ENCODE assay signal across 8 cellular contexts in the genomic region with DNA sequence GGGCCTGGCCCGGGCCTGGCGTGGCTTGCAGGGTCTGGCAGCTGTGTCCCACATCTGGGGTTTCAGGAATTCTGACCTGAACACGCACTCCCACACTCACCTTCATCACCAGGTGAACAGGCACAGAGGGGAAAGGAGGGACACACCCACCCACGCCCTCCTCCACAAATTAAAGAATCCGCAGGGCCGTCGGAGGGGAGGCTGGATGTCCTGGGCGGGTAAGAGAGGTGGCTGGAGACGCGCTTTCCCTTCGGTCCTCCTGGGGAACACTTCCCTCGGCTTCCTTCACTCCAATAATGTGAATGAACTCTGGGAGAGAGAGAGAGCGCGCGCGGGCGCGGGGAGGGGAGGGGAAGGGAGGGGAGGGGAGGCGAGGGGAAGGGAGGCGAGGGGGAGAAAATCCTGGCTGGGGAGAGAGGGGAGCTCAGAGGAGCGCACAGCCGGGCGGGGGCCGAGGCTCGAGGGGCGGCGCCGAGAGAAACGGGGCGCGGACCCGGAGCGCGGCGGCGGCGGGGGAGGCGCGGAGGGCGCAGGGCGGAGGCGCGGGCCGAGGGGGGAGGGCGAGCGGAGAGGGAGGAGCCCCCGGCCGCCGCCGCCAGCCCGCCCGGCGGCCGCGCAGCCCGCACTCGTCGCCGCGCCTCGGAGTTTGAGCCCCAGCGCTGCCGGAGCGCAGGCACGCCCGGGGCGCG. TPM values are rescaled to one million over a fixed set of nuclear protein-coding genes. Genes with fewer than 3 reads are reported as not detected.
DNase-seq lines count a peak whose midpoint lies in the region; ATAC-seq lines count a peak whose summit lies in the region.

CACNG4 (plus strand) TSS at position 625 of the 689 bp plus-strand sequence. CDS start 205 bp downstream, outside the sequence.

- H3K4me3 Mint-ChIP-seq in activated CD4-positive, alpha-beta T cell treated with anti-CD3 and anti-CD28 coated beads, Interleukin-2, amount 10 ng/mL, durations not matched to agents 7 days and 5 days = peak within 1 kb of the TSS; percentile 50
- peak within 1 kb of the TSS; percentile 67 for H3K4me3 Mint-ChIP-seq in activated T-helper 1 cell treated with anti-CD3 and anti-CD28 coated beads, Interleukin-12 subunit alpha, Interleukin-12 subunit beta, Interleukin-2, Interleukin-4 antibody, amounts not matched to agents 30 ng/mL and 10 ng/mL and 1 ng/mL, durations not matched to agents 14 hours and 24 hours and 36 hours
- peak within 1 kb of the TSS; percentile 9 to 53 (median 50) for H3K4me3 Mint-ChIP-seq in immature natural killer cell

- H3K36me3 Mint-ChIP-seq in activated CD4-positive, alpha-beta T cell treated with anti-CD3 and anti-CD28 coated beads, Interleukin-2, amount 10 ng/mL, durations not matched to agents 7 days and 5 days (ENCODE audit: low read depth) = no peaks in the 10 kb centered on the region
- H3K36me3 Mint-ChIP-seq in activated T-helper 1 cell treated with anti-CD3 and anti-CD28 coated beads, Interleukin-12 subunit alpha, Interleukin-12 subunit beta, Interleukin-2, Interleukin-4 antibody, amounts not matched to agents 30 ng/mL and 10 ng/mL and 1 ng/mL, durations not matched to agents 14 hours and 24 hours and 36 hours (ENCODE audit: low read depth) = no peaks in the 10 kb centered on the region
- no peaks in the 10 kb centered on the region for H3K36me3 Mint-ChIP-seq in immature natural killer cell

- peaks cover 13% of the 10 kb centered on the region for H3K4me1 Mint-ChIP-seq in activated CD4-positive, alpha-beta T cell treated with anti-CD3 and anti-CD28 coated beads, Interleukin-2, amount 10 ng/mL, durations not matched to agents 7 days and 5 days
- no peaks in the 10 kb centered on the region for H3K4me1 Mint-ChIP-seq in activated T-helper 1 cell treated with anti-CD3 and anti-CD28 coated beads, Interleukin-12 subunit alpha, Interleukin-12 subunit beta, Interleukin-2, Interleukin-4 antibody, amounts not matched to agents 30 ng/mL and 10 ng/mL and 1 ng/mL, durations not matched to agents 14 hours and 24 hours and 36 hours (ENCODE audit: low read depth)
- peaks cover 7 to 13% of the 10 kb centered on the region in 2 donors for H3K4me1 Mint-ChIP-seq in immature natural killer cell

- H3K9me3 Mint-ChIP-seq in activated CD4-positive, alpha-beta T cell treated with anti-CD3 and anti-CD28 coated beads, Interleukin-2, amount 10 ng/mL, durations not matched to agents 7 days and 5 days = no peaks in the 10 kb centered on the region
- no peaks in the 10 kb centered on the region for H3K9me3 Mint-ChIP-seq in activated T-helper 1 cell treated with anti-CD3 and anti-CD28 coated beads, Interleukin-12 subunit alpha, Interleukin-12 subunit beta, Interleukin-2, Interleukin-4 antibody, amounts not matched to agents 30 ng/mL and 10 ng/mL and 1 ng/mL, durations not matched to agents 14 hours and 24 hours and 36 hours
- peaks cover 0 to 2% (median 0%) of the 10 kb centered on the region in 6 donors for H3K9me3 Mint-ChIP-seq in immature natural killer cell

- intact Hi-C loops in activated T-helper 1 cell treated with anti-CD3 and anti-CD28 coated beads, Interleukin-12 subunit alpha, Interleukin-12 subunit beta, Interleukin-2, Interleukin-4 antibody, amounts not matched to agents 30 ng/mL and 10 ng/mL and 1 ng/mL, durations not matched to agents 14 hours and 24 hours and 36 hours (cut with micrococcal nuclease) = no loop called here

- no peak within 1 kb of the TSS for H3K27ac Mint-ChIP-seq in activated CD4-positive, alpha-beta T cell treated with anti-CD3 and anti-CD28 coated beads, Interleukin-2, amount 10 ng/mL, durations not matched to agents 7 days and 5 days
- no peak within 1 kb of the TSS for H3K27ac Mint-ChIP-seq in activated T-helper 1 cell treated with anti-CD3 and anti-CD28 coated beads, Interleukin-12 subunit alpha, Interleukin-12 subunit beta, Interleukin-2, Interleukin-4 antibody, amounts not matched to agents 30 ng/mL and 10 ng/mL and 1 ng/mL, durations not matched to agents 14 hours and 24 hours and 36 hours
- H3K27ac Mint-ChIP-seq in immature natural killer cell = no peak within 1 kb of the TSS

- POLR2A ChIA-PET in activated CD4-positive, alpha-beta T cell treated with anti-CD3 and anti-CD28 coated beads, Interleukin-2, amount 10 ng/mL, durations not matched to agents 7 days and 5 days (lab: Charles Lee) = no interaction called here

- H3K27ac ChIP-seq in temporal lobe (ENCODE audit: low read depth, low read length) = no peak within 1 kb of the TSS

- peaks cover 63% of the 10 kb centered on the region for H3K27me3 Mint-ChIP-seq in activated CD4-positive, alpha-beta T cell treated with anti-CD3 and anti-CD28 coated beads, Interleukin-2, amount 10 ng/mL, durations not matched to agents 7 days and 5 days
- H3K27me3 Mint-ChIP-seq in activated T-helper 1 cell treated with anti-CD3 and anti-CD28 coated beads, Interleukin-12 subunit alpha, Interleukin-12 subunit beta, Interleukin-2, Interleukin-4 antibody, amounts not matched to agents 30 ng/mL and 10 ng/mL and 1 ng/mL, durations not matched to agents 14 hours and 24 hours and 36 hours (ENCODE audit: insufficient read depth) = peaks cover 55% of the 10 kb centered on the region
- H3K27me3 Mint-ChIP-seq in immature natural killer cell (ENCODE audit: low read depth in 3 of 3) = peaks cover 4 to 31% (median 13%) of the 10 kb centered on the region in 3 donors

- CTCF ChIA-PET in activated CD4-positive, alpha-beta T cell treated with anti-CD3 and anti-CD28 coated beads, Interleukin-2, amount 10 ng/mL, durations not matched to agents 7 days and 5 days (lab: Charles Lee) = no interaction called here

- no peak for ATAC-seq in HG02970 (IDR thresholded peaks at IDR 0.05; ENCODE audit: low FRiP score, unreplicated experiment)

- DNase-seq in activated CD4-positive, alpha-beta T cell treated with anti-CD3 and anti-CD28 coated beads, Interleukin-2, amount 10 ng/mL, durations not matched to agents 7 days and 5 days = no peak
- no peak for DNase-seq in activated CD4-positive, alpha-beta T cell treated with anti-CD3 and anti-CD28 coated beads for 1 hour
- no peak for DNase-seq in activated T-helper 1 cell treated with anti-CD3 and anti-CD28 coated beads, Interleukin-12 subunit alpha, Interleukin-12 subunit beta, Interleukin-2, Interleukin-4 antibody, amounts not matched to agents 30 ng/mL and 10 ng/mL and 1 ng/mL, durations not matched to agents 14 hours and 24 hours and 36 hours (ENCODE audit: low spot score)
- DNase-seq in immature natural killer cell (no peak), amniotic stem cell (lab: John Stamatoyannopoulos, UW) (no peak), NCI-H2107 (lab: John Stamatoyannopoulos, UW) (no peak)

RNA-seq across cellular contexts. Expression of gene CACNG4, which starts in this region (rescaled TPM):
- not detected for total RNA-seq in activated CD4-positive, alpha-beta T cell treated with anti-CD3 and anti-CD28 coated beads, Interleukin-2, amount 10 ng/mL, durations not matched to agents 7 days and 5 days
- total RNA-seq in activated T-helper 1 cell treated with anti-CD3 and anti-CD28 coated beads, Interleukin-12 subunit alpha, Interleukin-12 subunit beta, Interleukin-2, Interleukin-4 antibody, amounts not matched to agents 30 ng/mL and 10 ng/mL and 1 ng/mL, durations not matched to agents 14 hours and 24 hours and 36 hours = not detected in 2 replicates
- not detected for polyA plus RNA-seq in immature natural killer cell
- 44.0 TPM for total RNA-seq in temporal lobe

Comparison
In these comparisons a context has a peak if more than half of its experiments do, and no peak if none do; other contexts are left out.
1. RNA of gene CACNG4 (total RNA-seq): 44.0 TPM in temporal lobe (single experiment); not detected in activated CD4-positive, alpha-beta T cell treated with anti-CD3 and anti-CD28 coated beads, Interleukin-2, amount 10 ng/mL, durations not matched to agents 7 days and 5 days and not detected in activated T-helper 1 cell treated with anti-CD3 and anti-CD28 coated beads, Interleukin-12 subunit alpha, Interleukin-12 subunit beta, Interleukin-2, Interleukin-4 antibody, amounts not matched to agents 30 ng/mL and 10 ng/mL and 1 ng/mL, durations not matched to agents 14 hours and 24 hours and 36 hours; every median in the first group is over 10 times any median in the second.
2. Peak in every context shown above with its lines, with median percentiles within 50 percentile points of each other: H3K4me3 Mint-ChIP-seq.